ENCODE assay signal across 8 cellular contexts in genomic region chr9:126705767-126706697, GRCh38.
DNase-seq lines count a peak whose midpoint lies in the region; ATAC-seq and TF ChIP-seq lines count a peak whose summit lies in the region.

No MANE protein-coding gene starts in this region.

- intact Hi-C loops in left ventricle myocardium superior (cut with micrococcal nuclease) = loop anchor here (5.0 kb wide), 1 partner anchor 76 kb away; no protein-coding TSS in a partner anchor

- H3K4me3 ChIP-seq in AG09309 (ENCODE audit: control insufficient read depth, low read depth, low read length) (no peak overlapping the region), SK-N-MC (peak overlapping the region; percentile 72)

- peak; percentile 62 for TF ChIP-seq CTCF in AG09309 (IDR thresholded peaks at IDR 0.05; ENCODE audit: control insufficient read depth, insufficient read depth, low read depth, low read length, missing control alignments)

- no peak overlapping the region for H3K9ac ChIP-seq in SK-N-MC (ENCODE audit: insufficient read length)

- no peak overlapping the region for H3K27ac ChIP-seq in SK-N-MC

- no peaks in the 10 kb centered on the region for H3K36me3 ChIP-seq in SK-N-MC (ENCODE audit: insufficient read depth, low read length)

- DNase-seq in AG09309 (ENCODE audit: low read depth) (no peak), SK-N-MC (ENCODE audit: low read depth, low spot score) (no peak), left ventricle myocardium superior (peak; percentile 83)
- DNase-seq in activated naive CD4-positive, alpha-beta T cell treated with Interleukin-2 at 50 U/mL for 16 hours = peak; percentile 80
- peak; percentile 78 for DNase-seq in stimulated activated CD4-positive, alpha-beta T cell treated with anti-CD3 and anti-CD28 coated beads, Interleukin-12 subunit alpha, Interleukin-12 subunit beta, amount 100 ng/mL, for 4 hours

- ATAC-seq in GM21360 (IDR thresholded peaks at IDR 0.05; ENCODE audit: unreplicated experiment) (peak; percentile 44), left ventricle myocardium superior (peak; percentile 66), GM21423 (IDR thresholded peaks at IDR 0.05; ENCODE audit: unreplicated experiment) (no peak), HG02840 (IDR thresholded peaks at IDR 0.05; ENCODE audit: low FRiP score, unreplicated experiment) (no peak)

- no peaks in the 10 kb centered on the region for H3K9me3 ChIP-seq in SK-N-MC (ENCODE audit: low read depth, low read length)

Comparison
In these comparisons a context has a peak if more than half of its experiments do, and no peak if none do; other contexts are left out.
1. DNase-seq: peak in activated naive CD4-positive, alpha-beta T cell treated with Interleukin-2 at 50 U/mL for 16 hours (single experiment), left ventricle myocardium superior (single experiment) and stimulated activated CD4-positive, alpha-beta T cell treated with anti-CD3 and anti-CD28 coated beads, Interleukin-12 subunit alpha, Interleukin-12 subunit beta, amount 100 ng/mL, for 4 hours (single experiment); none in AG09309 (single experiment) and SK-N-MC (single experiment).
2. ATAC-seq: peak in GM21360 (single experiment) and left ventricle myocardium superior (single experiment); none in GM21423 (single experiment) and HG02840 (single experiment).